In genomic region chr7:79789584-79790345, GRCh38 we compare ENCODE assay signal across 18 cellular contexts.
A peak's percentile ranks its signal among the peaks of the same experiment; 100 is the strongest.
DNase-seq lines count a peak whose midpoint lies in the region; ATAC-seq and TF ChIP-seq lines count a peak whose summit lies in the region.
"Had no signal": no experiment of that assay in that cellular context is flagged by ENCODE, and none has a peak within 500 bp of the region (broad histone marks: within the 10 kb centered on the region; RNA-seq: fewer than 3 reads in every experiment).

No MANE protein-coding gene starts in this region.

- no peaks in the 10 kb centered on the region for H3K4me1 Mint-ChIP-seq in CD4-positive, alpha-beta T cell (ENCODE audit: low read depth)
- H3K4me1 Mint-ChIP-seq: activated CD4-positive, alpha-beta T cell treated with anti-CD3 and anti-CD28 coated beads, Interleukin-2, amount 10 ng/mL, durations not matched to agents 24 days and 14 days; activated naive CD4-positive, alpha-beta T cell treated with anti-CD3 and anti-CD28 coated beads, Interleukin-2, amount 50 U/mL, for 24 hours had no signal

- TF ChIP-seq CTCF in AG04450 (IDR thresholded peaks at IDR 0.05; ENCODE audit: low read depth, low read length) (no peak), brain microvascular endothelial cell (IDR thresholded peaks at IDR 0.05; ENCODE audit: low read depth, low read length, missing control alignments) (no peak), lower leg skin (IDR thresholded peaks at IDR 0.05) (no peak)
- TF ChIP-seq CTCF in CD4-positive, alpha-beta T cell (IDR thresholded peaks at IDR 0.05): no peak

- no peak for ATAC-seq in CD4-positive, alpha-beta T cell (ENCODE audit: poor library complexity)
- ATAC-seq in HG03520 (IDR thresholded peaks at IDR 0.05; ENCODE audit: unreplicated experiment) (no peak), GM18858 (IDR thresholded peaks at IDR 0.05; ENCODE audit: unreplicated experiment) (no peak)
- ATAC-seq: A549 had no signal

- H3K27ac ChIP-seq in AG04450 (ENCODE audit: low read depth, low read length): no peak overlapping the region
- no peak overlapping the region for H3K27ac ChIP-seq in brain microvascular endothelial cell
- H3K27ac ChIP-seq in CD4-positive, alpha-beta T cell (ENCODE audit: low read depth, low read length): no peak overlapping the region
- H3K27ac ChIP-seq: A549 had no signal

- H3K4me3 Mint-ChIP-seq in CD4-positive, alpha-beta T cell: no peak overlapping the region
- H3K4me3 Mint-ChIP-seq: activated CD4-positive, alpha-beta T cell treated with anti-CD3 and anti-CD28 coated beads, Interleukin-2, amount 10 ng/mL, durations not matched to agents 24 days and 14 days; activated naive CD4-positive, alpha-beta T cell treated with anti-CD3 and anti-CD28 coated beads, Interleukin-2, amount 50 U/mL, for 24 hours had no signal

- H3K27me3 ChIP-seq in AG04450 (ENCODE audit: control insufficient read depth, insufficient read depth, low read length) (no peaks in the 10 kb centered on the region), brain microvascular endothelial cell (replicated peaks) (no peaks in the 10 kb centered on the region)
- H3K27me3 ChIP-seq in CD4-positive, alpha-beta T cell (ENCODE audit: control insufficient read depth, insufficient read depth, low read length): no peaks in the 10 kb centered on the region

- POLR2A ChIA-PET in AG04450 (lab: Yijun Ruan, JAX): no interaction called here
- POLR2A ChIA-PET in CD4-positive, alpha-beta T cell (lab: Charles Lee): no interaction called here

- DNase-seq in AG04450 (ENCODE audit: low read depth, low spot score) (peak; percentile 32), LHCN-M2 (ENCODE audit: low read depth) (peak; percentile 27), brain microvascular endothelial cell (peak; percentile 19), left kidney (ENCODE audit: low read depth, low spot score) (peak; percentile 18), lower leg skin (ENCODE audit: low spot score in 2 of 2) (no peak)
- no peak for DNase-seq in CD4-positive, alpha-beta T cell
- DNase-seq: activated CD4-positive, alpha-beta T cell treated with anti-CD3 and anti-CD28 coated beads, Interleukin-2, amount 10 ng/mL, durations not matched to agents 24 days and 14 days; activated T-cell treated with anti-CD3 and anti-CD28 coated beads, Interleukin-2, amount 50 U/mL, for 1 hour; Caco-2; glutamatergic neuron; Kasumi-1; NCI-H1436; NCI-H345; nucleus accumbens had no signal

- CTCF ChIA-PET in AG04450 (lab: Charles Lee): no interaction called here
- CTCF ChIA-PET in CD4-positive, alpha-beta T cell (lab: Charles Lee): interaction anchor here (0.6 kb wide), 1 partner anchor 80 kb away, joined by 3 read pairs; no protein-coding TSS in a partner anchor

- in situ Hi-C loops in brain microvascular endothelial cell (cut with HindIII; ENCODE audit: low pct_ligation_motif_present, low sequenced_read_pairs): no loop called here

- peaks cover 5% of the 10 kb centered on the region for H3K9me3 Mint-ChIP-seq in CD4-positive, alpha-beta T cell
- H3K9me3 Mint-ChIP-seq: activated CD4-positive, alpha-beta T cell treated with anti-CD3 and anti-CD28 coated beads, Interleukin-2, amount 10 ng/mL, durations not matched to agents 24 days and 14 days; activated naive CD4-positive, alpha-beta T cell treated with anti-CD3 and anti-CD28 coated beads, Interleukin-2, amount 50 U/mL, for 24 hours had no signal

- intact Hi-C loops in CD4-positive, alpha-beta T cell (cut with DNase I, micrococcal nuclease): no loop called here
- intact Hi-C loops in lower leg skin (cut with DNase I; ENCODE audit: low total_unique reads): no loop called here

- no peaks in the 10 kb centered on the region for H3K36me3 ChIP-seq in brain microvascular endothelial cell (replicated peaks)

- H3K36me3 Mint-ChIP-seq in CD4-positive, alpha-beta T cell (ENCODE audit: low read depth): no peaks in the 10 kb centered on the region
- H3K36me3 Mint-ChIP-seq: activated naive CD4-positive, alpha-beta T cell treated with anti-CD3 and anti-CD28 coated beads, Interleukin-2, amount 50 U/mL, for 24 hours had no signal

- TF ChIP-seq POLR2A in lower leg skin (IDR thresholded peaks at IDR 0.05): no peak

- H3K4me3 ChIP-seq in AG04450 (ENCODE audit: low read depth, low read length) (no peak overlapping the region), brain microvascular endothelial cell (ENCODE audit: low read depth, low read length) (no peak overlapping the region), lower leg skin (ENCODE audit: low read depth, poor library complexity, severe bottlenecking) (no peak overlapping the region)
- H3K4me3 ChIP-seq: A549 had no signal

- 17 to 27% methylated on average over 2 of the region's 2 CpGs for WGBS in lower leg skin, 2 donors

- no peaks in the 10 kb centered on the region for H3K9me3 ChIP-seq in AG04450 (ENCODE audit: control insufficient read depth, insufficient read depth, low read length)
- H3K9me3 ChIP-seq in CD4-positive, alpha-beta T cell (ENCODE audit: control insufficient read depth, low read length): no peaks in the 10 kb centered on the region
- H3K9me3 ChIP-seq: A549, Caco-2 had no signal

- no peak overlapping the region for H3K27ac Mint-ChIP-seq in CD4-positive, alpha-beta T cell
- H3K27ac Mint-ChIP-seq: activated CD4-positive, alpha-beta T cell treated with anti-CD3 and anti-CD28 coated beads, Interleukin-2, amount 10 ng/mL, durations not matched to agents 24 days and 14 days; activated naive CD4-positive, alpha-beta T cell treated with anti-CD3 and anti-CD28 coated beads, Interleukin-2, amount 50 U/mL, for 24 hours had no signal

- no peaks in the 10 kb centered on the region for H3K27me3 Mint-ChIP-seq in CD4-positive, alpha-beta T cell
- H3K27me3 Mint-ChIP-seq: activated CD4-positive, alpha-beta T cell treated with anti-CD3 and anti-CD28 coated beads, Interleukin-2, amount 10 ng/mL, durations not matched to agents 24 days and 14 days; activated naive CD4-positive, alpha-beta T cell treated with anti-CD3 and anti-CD28 coated beads, Interleukin-2, amount 50 U/mL, for 24 hours had no signal

Comparison
In these comparisons a context has a peak if more than half of its experiments do, and no peak if none do; other contexts are left out.
1. DNase-seq: peak in AG04450 (single experiment), LHCN-M2 (single experiment), brain microvascular endothelial cell (single experiment) and left kidney (single experiment); none in CD4-positive, alpha-beta T cell (0 of 10) and lower leg skin (0 of 2).